20 cellular contexts compared by ENCODE assay signal in genomic region chr15:67920524-67921240, GRCh38.
"Had no signal": no experiment of that assay in that cellular context is flagged by ENCODE, and none has a peak within 500 bp of the region (broad histone marks: within the 10 kb centered on the region; RNA-seq: fewer than 3 reads in every experiment).

No MANE protein-coding gene starts in this region.

- H3K4me3 ChIP-seq: esophagus squamous epithelium, gastroesophageal sphincter, right atrium auricular region, sigmoid colon, skin epidermis, stomach had no signal

- H3K4me1 Mint-ChIP-seq: naive B cell; stimulated activated naive B cell treated with anti-CD40 and anti-IgM and Interleukin-4, amounts not matched to agents 10 μg/mL and 1 μg/mL and 100 μg/mL, for 72 hours had no signal

- H3K4me3 Mint-ChIP-seq: naive B cell; stimulated activated naive B cell treated with anti-CD40 and anti-IgM and Interleukin-4, amounts not matched to agents 10 μg/mL and 1 μg/mL and 100 μg/mL, for 72 hours; type B pancreatic cell had no signal

- H3K27me3 ChIP-seq: esophagus squamous epithelium, gastroesophageal sphincter, neutrophil, right atrium auricular region, sigmoid colon, stomach had no signal

- ATAC-seq: gastroesophageal sphincter; left cardiac atrium; stimulated activated naive B cell treated with anti-CD40 and anti-IgM and Interleukin-4, amounts not matched to agents 10 μg/mL and 1 μg/mL and 100 μg/mL, for 72 hours had no signal

- H3K36me3 ChIP-seq: esophagus squamous epithelium, gastroesophageal sphincter, neutrophil, right atrium auricular region, sigmoid colon, stomach had no signal

- H3K27ac ChIP-seq: esophagus squamous epithelium, gastroesophageal sphincter, neutrophil, right atrium auricular region, sigmoid colon, skin epidermis, stomach had no signal

- H3K27me3 Mint-ChIP-seq: naive B cell; stimulated activated naive B cell treated with anti-CD40 and anti-IgM and Interleukin-4, amounts not matched to agents 10 μg/mL and 1 μg/mL and 100 μg/mL, for 72 hours; type B pancreatic cell had no signal

- DNase-seq: dermis blood vessel endothelial cell; esophagus squamous epithelium; foreskin fibroblast; glutamatergic neuron; kidney; left cardiac atrium; mesendoderm; naive B cell; nephron progenitor cell; sigmoid colon; stimulated activated CD4-positive, alpha-beta T cell treated with anti-CD3 and anti-CD28 coated beads, Interleukin-2, amount 100 ng/mL, for 24 hours; stimulated activated CD4-positive, alpha-beta T cell treated with anti-CD3 and anti-CD28 coated beads, Interleukin-4, amount 100 ng/mL, for 4 hours; stimulated activated naive B cell treated with anti-CD40 and anti-IgM and Interleukin-4, amounts not matched to agents 10 μg/mL and 1 μg/mL and 100 μg/mL, for 72 hours; stomach; substantia nigra had no signal

- H3K9me3 ChIP-seq: esophagus squamous epithelium, gastroesophageal sphincter, right atrium auricular region, sigmoid colon had no signal

- H3K27ac Mint-ChIP-seq: stimulated activated naive B cell treated with anti-CD40 and anti-IgM and Interleukin-4, amounts not matched to agents 10 μg/mL and 1 μg/mL and 100 μg/mL, for 72 hours had no signal
